Comparison of ENCODE assay signal across 1 cellular context in the genomic region with DNA sequence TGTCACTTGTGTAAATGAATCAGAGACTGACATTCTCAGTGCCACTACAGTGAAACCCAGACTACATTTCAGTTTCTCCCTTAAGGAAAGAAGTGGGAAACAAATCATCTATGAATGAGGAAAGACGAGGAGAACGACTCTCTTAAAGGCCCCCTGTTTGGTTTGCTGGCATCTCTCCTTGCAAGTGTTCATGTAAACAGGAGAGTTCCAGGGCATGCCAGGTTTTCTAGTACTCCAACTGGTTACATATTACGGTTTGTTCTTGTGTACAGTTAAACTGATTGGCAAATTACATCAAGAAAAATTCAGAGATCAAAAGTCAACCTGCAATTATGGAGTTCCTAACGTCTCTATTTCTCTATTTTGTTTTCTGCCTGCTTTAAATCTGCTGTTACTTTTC.
TF ChIP-seq lines count a peak whose summit lies in the region.

No MANE protein-coding gene starts in this region.

TF ChIP-seq in HepG2, 621 proteins besides CTCF, POLR2A, EP300 and RAD21 (continued from another document):
- TF ChIP-seq, protein P1, sequence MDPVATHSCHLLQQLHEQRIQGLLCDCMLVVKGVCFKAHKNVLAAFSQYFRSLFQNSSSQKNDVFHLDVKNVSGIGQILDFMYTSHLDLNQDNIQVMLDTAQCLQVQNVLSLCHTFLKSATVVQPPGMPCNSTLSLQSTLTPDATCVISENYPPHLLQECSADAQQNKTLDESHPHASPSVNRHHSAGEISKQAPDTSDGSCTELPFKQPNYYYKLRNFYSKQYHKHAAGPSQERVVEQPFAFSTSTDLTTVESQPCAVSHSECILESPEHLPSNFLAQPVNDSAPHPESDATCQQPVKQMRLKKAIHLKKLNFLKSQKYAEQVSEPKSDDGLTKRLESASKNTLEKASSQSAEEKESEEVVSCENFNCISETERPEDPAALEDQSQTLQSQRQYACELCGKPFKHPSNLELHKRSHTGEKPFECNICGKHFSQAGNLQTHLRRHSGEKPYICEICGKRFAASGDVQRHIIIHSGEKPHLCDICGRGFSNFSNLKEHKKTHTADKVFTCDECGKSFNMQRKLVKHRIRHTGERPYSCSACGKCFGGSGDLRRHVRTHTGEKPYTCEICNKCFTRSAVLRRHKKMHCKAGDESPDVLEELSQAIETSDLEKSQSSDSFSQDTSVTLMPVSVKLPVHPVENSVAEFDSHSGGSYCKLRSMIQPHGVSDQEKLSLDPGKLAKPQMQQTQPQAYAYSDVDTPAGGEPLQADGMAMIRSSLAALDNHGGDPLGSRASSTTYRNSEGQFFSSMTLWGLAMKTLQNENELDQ (CRISPR knock-in tag; IDR thresholded peaks at IDR 0.05; ENCODE audit: borderline replicate concordance): no peak
TF ChIP-seq in HepG2: peak in this region for 0.
